In genomic region chr20:957544-957943, GRCh38 we compare ENCODE assay signal across 1 cellular context.
TF ChIP-seq lines count a peak whose summit lies in the region.

No MANE protein-coding gene starts in this region.

TF ChIP-seq in HCT116, 20 proteins besides CTCF, POLR2A, EP300 and RAD21 (continued from another document):
- TF ChIP-seq FOSL1 (IDR thresholded peaks at IDR 0.05; ENCODE audit: low read depth) (no peak), EZH2 (IDR thresholded peaks at IDR 0.05) (no peak), EGR1 (IDR thresholded peaks at IDR 0.05; ENCODE audit: low read depth) (no peak), SP1 (IDR thresholded peaks at IDR 0.05; ENCODE audit: low read depth) (no peak), ZNF274 (IDR thresholded peaks at IDR 0.05; ENCODE audit: low read depth, low read length) (no peak), MAX (IDR thresholded peaks at IDR 0.05) (no peak), TCF7L2 (IDR thresholded peaks at IDR 0.05; ENCODE audit: borderline replicate concordance, extremely low read depth, insufficient read depth, insufficient read length) (no peak), SIN3A (IDR thresholded peaks at IDR 0.05; ENCODE audit: low read depth) (no peak), EZH2phosphoT487 (IDR thresholded peaks at IDR 0.05; ENCODE audit: borderline replicate concordance) (no peak), CEBPB (IDR thresholded peaks at IDR 0.05; ENCODE audit: low read depth) (no peak), CBX3 (IDR thresholded peaks at IDR 0.05; ENCODE audit: low read depth) (no peak)
- TF ChIP-seq, protein P1, sequence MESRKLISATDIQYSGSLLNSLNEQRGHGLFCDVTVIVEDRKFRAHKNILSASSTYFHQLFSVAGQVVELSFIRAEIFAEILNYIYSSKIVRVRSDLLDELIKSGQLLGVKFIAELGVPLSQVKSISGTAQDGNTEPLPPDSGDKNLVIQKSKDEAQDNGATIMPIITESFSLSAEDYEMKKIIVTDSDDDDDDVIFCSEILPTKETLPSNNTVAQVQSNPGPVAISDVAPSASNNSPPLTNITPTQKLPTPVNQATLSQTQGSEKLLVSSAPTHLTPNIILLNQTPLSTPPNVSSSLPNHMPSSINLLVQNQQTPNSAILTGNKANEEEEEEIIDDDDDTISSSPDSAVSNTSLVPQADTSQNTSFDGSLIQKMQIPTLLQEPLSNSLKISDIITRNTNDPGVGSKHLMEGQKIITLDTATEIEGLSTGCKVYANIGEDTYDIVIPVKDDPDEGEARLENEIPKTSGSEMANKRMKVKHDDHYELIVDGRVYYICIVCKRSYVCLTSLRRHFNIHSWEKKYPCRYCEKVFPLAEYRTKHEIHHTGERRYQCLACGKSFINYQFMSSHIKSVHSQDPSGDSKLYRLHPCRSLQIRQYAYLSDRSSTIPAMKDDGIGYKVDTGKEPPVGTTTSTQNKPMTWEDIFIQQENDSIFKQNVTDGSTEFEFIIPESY (IDR thresholded peaks at IDR 0.05; ENCODE audit: extremely low read depth, insufficient replicate concordance, low read length), result no peak
- TF ChIP-seq, protein P2, sequence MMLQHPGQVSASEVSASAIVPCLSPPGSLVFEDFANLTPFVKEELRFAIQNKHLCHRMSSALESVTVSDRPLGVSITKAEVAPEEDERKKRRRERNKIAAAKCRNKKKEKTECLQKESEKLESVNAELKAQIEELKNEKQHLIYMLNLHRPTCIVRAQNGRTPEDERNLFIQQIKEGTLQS (IDR thresholded peaks at IDR 0.05), result no peak
